18 cellular contexts compared by ENCODE assay signal in the genomic region with DNA sequence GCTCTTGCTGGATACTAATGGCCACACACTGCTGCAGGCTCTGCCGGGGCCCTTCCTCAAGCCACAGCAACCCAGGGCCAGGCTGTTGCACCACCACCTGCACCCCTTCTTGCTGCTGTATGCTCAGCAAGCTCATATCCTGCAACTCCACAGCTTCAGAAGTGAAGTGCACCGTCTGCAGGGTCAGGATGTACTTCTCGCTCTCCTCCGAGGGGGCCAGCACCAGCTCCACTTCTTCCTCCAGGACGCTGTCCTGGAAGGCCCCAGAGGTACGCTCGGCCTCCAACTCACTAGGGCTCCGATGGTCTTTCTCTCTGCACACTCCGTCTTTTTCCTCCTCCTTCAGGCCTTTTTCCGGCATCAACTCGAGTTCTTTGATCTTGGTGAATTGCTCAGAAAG. TPM values are rescaled to one million over a fixed set of nuclear protein-coding genes. Genes with fewer than 3 reads are reported as not detected.
DNase-seq lines count a peak whose midpoint lies in the region; ATAC-seq and TF ChIP-seq lines count a peak whose summit lies in the region.
"Had no signal": no experiment of that assay in that cellular context is flagged by ENCODE, and none has a peak within 500 bp of the region (broad histone marks: within the 10 kb centered on the region; RNA-seq: fewer than 3 reads in every experiment).

No MANE protein-coding gene starts in this region.

- TF ChIP-seq CTCF in H9 (conservative IDR thresholded peaks at IDR 0.05), result no peak
- no peak for TF ChIP-seq CTCF in WERI-Rb-1 (IDR thresholded peaks at IDR 0.05; ENCODE audit: low read depth, low read length)
- no peak for TF ChIP-seq CTCF in nephron (IDR thresholded peaks at IDR 0.05; ENCODE audit: unreplicated experiment in 3 of 3)
- TF ChIP-seq CTCF in progenitor cell of endocrine pancreas (IDR thresholded peaks at IDR 0.05; ENCODE audit: unreplicated experiment), result no peak

- no peaks in the 10 kb centered on the region for H3K79me2 ChIP-seq in H9 (ENCODE audit: insufficient read depth, low read length)

- H4K20me1 ChIP-seq in H9 (ENCODE audit: control insufficient read depth, insufficient read depth, insufficient read length), result no peaks in the 10 kb centered on the region
- H4K20me1 ChIP-seq: BLaER1 had no signal

- H3K27ac Mint-ChIP-seq in CD8-positive, alpha-beta memory T cell, result no peak overlapping the region
- H3K27ac Mint-ChIP-seq in H9 (peak overlapping the region in 1 of 3 experiments; percentile 46; a peak in 1 of 7 replicates), nephron (peak overlapping the region; percentile 2 to 69 (median 11)), progenitor cell of endocrine pancreas (no peak overlapping the region)
- H3K27ac Mint-ChIP-seq: CD14-positive monocyte had no signal

- no peak overlapping the region for H3K4me3 ChIP-seq in CD8-positive, alpha-beta memory T cell (ENCODE audit: low read length)
- H3K4me3 ChIP-seq in WERI-Rb-1 (ENCODE audit: low read depth, low read length), result no peak overlapping the region
- H3K4me3 ChIP-seq: BLaER1 had no signal

- no peaks in the 10 kb centered on the region for H3K27me3 ChIP-seq in CD8-positive, alpha-beta memory T cell (ENCODE audit: insufficient read depth, low read length, poor library complexity, severe bottlenecking)
- H3K27me3 ChIP-seq in H9 (ENCODE audit: insufficient read depth, low read length), result no peaks in the 10 kb centered on the region; the same call in 1 of the 2 replicates
- no peaks in the 10 kb centered on the region for H3K27me3 ChIP-seq in WERI-Rb-1 (ENCODE audit: insufficient read depth, low read depth, severe bottlenecking)
- H3K27me3 ChIP-seq: BLaER1 had no signal

- H2BK120ac ChIP-seq in H9 (ENCODE audit: low read depth, low read length, poor library complexity, severe bottlenecking), result no peak overlapping the region

- no peak overlapping the region for H2BK12ac ChIP-seq in H9 (ENCODE audit: insufficient read length, low read depth, low read length)

- no peaks in the 10 kb centered on the region for H3K9me3 ChIP-seq in CD8-positive, alpha-beta memory T cell (ENCODE audit: low read length)
- no peaks in the 10 kb centered on the region for H3K9me3 ChIP-seq in H9 (ENCODE audit: control insufficient read depth, low read depth, low read length)
- H3K9me3 ChIP-seq in WERI-Rb-1 (ENCODE audit: severe bottlenecking), result peaks cover 2% of the 10 kb centered on the region
- H3K9me3 ChIP-seq: BLaER1 had no signal

- no peak overlapping the region for H2AFZ ChIP-seq in H9 (ENCODE audit: low read length)

- no CpG with 5 or more reads among the region's 11 CpGs for WGBS in H9 (ENCODE audit: extremely low coverage, insufficient read length, low lambda C conversion rate)

- H3K4me1 ChIP-seq in CD8-positive, alpha-beta memory T cell (ENCODE audit: insufficient read depth, low read length), result no peaks in the 10 kb centered on the region
- no peaks in the 10 kb centered on the region; the same call in 1 of the 2 replicates for H3K4me1 ChIP-seq in H9 (ENCODE audit: insufficient read depth, low read length)

- H2BK5ac ChIP-seq in H9 (ENCODE audit: insufficient read length, low read length), result no peak overlapping the region

- H3K4me3 Mint-ChIP-seq in CD8-positive, alpha-beta memory T cell, result no peak overlapping the region
- no peak overlapping the region for H3K4me3 Mint-ChIP-seq in H9
- H3K4me3 Mint-ChIP-seq in nephron, result no peak overlapping the region
- H3K4me3 Mint-ChIP-seq in activated T-cell treated with anti-CD3 and anti-CD28 coated beads, Interleukin-2, amount 50 U/mL, for 4 hours, result no peak overlapping the region
- no peak overlapping the region for H3K4me3 Mint-ChIP-seq in progenitor cell of endocrine pancreas (ENCODE audit: low read depth)
- H3K4me3 Mint-ChIP-seq: CD14-positive monocyte had no signal

- no peak overlapping the region for H2BK20ac ChIP-seq in H9 (ENCODE audit: low read depth, low read length, poor library complexity, severe bottlenecking)

- no peak overlapping the region for H3K56ac ChIP-seq in H9 (ENCODE audit: insufficient read length, low read depth, low read length)

- CTCF ChIA-PET in CD8-positive, alpha-beta memory T cell (lab: Charles Lee), result no interaction called here

- no peak overlapping the region for H3K4ac ChIP-seq in H9 (ENCODE audit: low read depth, low read length)

- H4K8ac ChIP-seq in H9 (replicated peaks; ENCODE audit: insufficient read length, low read depth, low read length), result peak overlapping the region; percentile 4

- no peaks in the 10 kb centered on the region for H3K27me3 Mint-ChIP-seq in CD8-positive, alpha-beta memory T cell
- no peaks in the 10 kb centered on the region; the same call in 1 of the 2 replicates for H3K27me3 Mint-ChIP-seq in H9 (ENCODE audit: low read depth)
- H3K27me3 Mint-ChIP-seq in nephron (ENCODE audit: low read depth), result peaks cover 33% of the 10 kb centered on the region
- H3K27me3 Mint-ChIP-seq in activated T-cell treated with anti-CD3 and anti-CD28 coated beads, Interleukin-2, amount 50 U/mL, for 4 hours (ENCODE audit: low read depth), result no peaks in the 10 kb centered on the region
- H3K27me3 Mint-ChIP-seq in progenitor cell of endocrine pancreas, result peaks cover 27% of the 10 kb centered on the region

- H3K9ac ChIP-seq in H9 (ENCODE audit: extremely low read depth, insufficient read length, low read length), result no peak overlapping the region
- H3K9ac ChIP-seq: BLaER1 had no signal

- H3K14ac ChIP-seq in H9 (ENCODE audit: insufficient read depth, low read length), result 0 out of 2 replicates have a peak overlapping the region, but pooled peaks have one; percentile 11

- peak overlapping the region; percentile 69 for H3K27ac ChIP-seq in CD8-positive, alpha-beta memory T cell (ENCODE audit: low read depth, low read length)
- H3K27ac ChIP-seq in H9 (ENCODE audit: insufficient read length, low read depth, low read length) (no peak overlapping the region), WERI-Rb-1 (peak overlapping the region; percentile 42; the same call in 1 of the 2 replicates)
- H3K27ac ChIP-seq: BLaER1 had no signal

- DNase-seq in CD8-positive, alpha-beta memory T cell, result no peak
- no peak for DNase-seq in H9
- no peak for DNase-seq in WERI-Rb-1
- DNase-seq in activated T-cell treated with anti-CD3 and anti-CD28 coated beads, Interleukin-2, amount 50 U/mL, for 4 hours, result no peak
- DNase-seq in progenitor cell of endocrine pancreas (ENCODE audit: low spot score, unreplicated experiment), result no peak
- no peak for DNase-seq in superior temporal gyrus (ENCODE audit: extremely low spot score)
- DNase-seq: 8988T; Calu3; CD4-positive, alpha-beta memory T cell; DMS79 treated with DMSO at 0.1 percent for 48 hours; GF-D8 had no signal

- H4K91ac ChIP-seq in H9 (ENCODE audit: insufficient read length, low read depth, low read length), result no peak overlapping the region

- POLR2A ChIA-PET in CD8-positive, alpha-beta memory T cell (lab: Charles Lee), result no interaction called here

- no peak overlapping the region for H2BK15ac ChIP-seq in H9 (ENCODE audit: low read depth, low read length)

- no peak overlapping the region for H3T11ph ChIP-seq in H9 (ENCODE audit: low read length)

- no peaks in the 10 kb centered on the region for H3K79me1 ChIP-seq in H9 (ENCODE audit: insufficient read depth, low read depth, low read length, poor library complexity, severe bottlenecking)

- peaks cover 6 to 9% (median 8%) of the 10 kb centered on the region in 3 donors for H3K4me1 Mint-ChIP-seq in CD8-positive, alpha-beta memory T cell
- H3K4me1 Mint-ChIP-seq in H9 (peaks cover 24 to 27% of the 10 kb centered on the region in 2 experiments), nephron (peaks cover 18% of the 10 kb centered on the region), progenitor cell of endocrine pancreas (ENCODE audit: low read depth) (peaks cover 6% of the 10 kb centered on the region)
- peaks cover 9% of the 10 kb centered on the region for H3K4me1 Mint-ChIP-seq in activated T-cell treated with anti-CD3 and anti-CD28 coated beads, Interleukin-2, amount 50 U/mL, for 4 hours (ENCODE audit: low read depth)
- H3K4me1 Mint-ChIP-seq: CD14-positive monocyte had no signal

- H3K23ac ChIP-seq in H9 (ENCODE audit: insufficient read length, low read depth, low read length), result no peak overlapping the region

- ATAC-seq in activated T-cell treated with anti-CD3 and anti-CD28 coated beads, Interleukin-2, amount 50 U/mL, for 4 hours, result no peak
- ATAC-seq in GM18498 (IDR thresholded peaks at IDR 0.05; ENCODE audit: unreplicated experiment), result no peak
- ATAC-seq: HCT116 had no signal

- H2AK5ac ChIP-seq in H9 (ENCODE audit: insufficient read length, low read length), result no peak overlapping the region

- no peak overlapping the region for H4K5ac ChIP-seq in H9 (ENCODE audit: insufficient read length, low read depth, low read length)

- no peak overlapping the region for H3K4me2 ChIP-seq in H9 (ENCODE audit: insufficient read depth, insufficient read length, low read length)
- H3K4me2 ChIP-seq: BLaER1 had no signal

- H3K36me3 ChIP-seq in CD8-positive, alpha-beta memory T cell (ENCODE audit: insufficient read depth, low read length), result no peaks in the 10 kb centered on the region
- H3K36me3 ChIP-seq in WERI-Rb-1, result no peaks in the 10 kb centered on the region
- H3K36me3 ChIP-seq: BLaER1 had no signal

- no peaks in the 10 kb centered on the region for H3K9me3 Mint-ChIP-seq in CD8-positive, alpha-beta memory T cell
- no peaks in the 10 kb centered on the region for H3K9me3 Mint-ChIP-seq in H9
- H3K9me3 Mint-ChIP-seq in nephron, result no peaks in the 10 kb centered on the region
- H3K9me3 Mint-ChIP-seq in activated T-cell treated with anti-CD3 and anti-CD28 coated beads, Interleukin-2, amount 50 U/mL, for 4 hours, result no peaks in the 10 kb centered on the region
- no peaks in the 10 kb centered on the region for H3K9me3 Mint-ChIP-seq in progenitor cell of endocrine pancreas (ENCODE audit: low read depth)
- H3K9me3 Mint-ChIP-seq: CD14-positive monocyte had no signal

- no peaks in the 10 kb centered on the region for H3K36me3 Mint-ChIP-seq in CD8-positive, alpha-beta memory T cell
- H3K36me3 Mint-ChIP-seq in H9 (ENCODE audit: insufficient read depth in 1 of 3, low read depth in 3 of 3) (no peaks in the 10 kb centered on the region), nephron (ENCODE audit: low read depth) (no peaks in the 10 kb centered on the region), progenitor cell of endocrine pancreas (ENCODE audit: insufficient read depth) (no peaks in the 10 kb centered on the region)
- H3K36me3 Mint-ChIP-seq in activated T-cell treated with anti-CD3 and anti-CD28 coated beads, Interleukin-2, amount 50 U/mL, for 4 hours (ENCODE audit: insufficient read depth), result no peaks in the 10 kb centered on the region
- H3K36me3 Mint-ChIP-seq: CD14-positive monocyte; CD4-positive, alpha-beta memory T cell had no signal

- peak overlapping the region; percentile 11 for H3K18ac ChIP-seq in H9 (ENCODE audit: insufficient read length, low read depth, low read length)

- H3K23me2 ChIP-seq in H9 (ENCODE audit: insufficient read length, low read depth, low read length, poor library complexity, severe bottlenecking), result no peaks in the 10 kb centered on the region

RNA-seq across cellular contexts. Expression of gene CTCFL, which starts 1.2 kb away (rescaled TPM):
- not detected for total RNA-seq in CD8-positive, alpha-beta memory T cell
- not detected for polyA plus RNA-seq in CD8-positive, alpha-beta memory T cell
- total RNA-seq in H9 (2021) (0.79 and 0.90 TPM in 2 replicates), progenitor cell of endocrine pancreas (not detected in 2 replicates)
- total RNA-seq in activated T-cell treated with anti-CD3 and anti-CD28 coated beads, Interleukin-2, amount 50 U/mL, for 4 hours, result under 1 TPM; 0.11 to 0.27 (median 0.15) TPM
- total RNA-seq: Calu3; CD4-positive, alpha-beta memory T cell had no signal
- polyA plus RNA-seq: AG04450; CD14-positive monocyte; CD4-positive, alpha-beta memory T cell had no signal

RNA-seq across cellular contexts. Expression of gene PCK1, which starts 37.1 kb away (rescaled TPM):
- total RNA-seq in CD8-positive, alpha-beta memory T cell, result not detected
- polyA plus RNA-seq in CD8-positive, alpha-beta memory T cell, result not detected
- total RNA-seq in H9 (2021) (not detected in 2 replicates), progenitor cell of endocrine pancreas (not detected in 2 replicates)
- under 1 TPM; 0.21 to 0.68 (median 0.22) TPM for total RNA-seq in activated T-cell treated with anti-CD3 and anti-CD28 coated beads, Interleukin-2, amount 50 U/mL, for 4 hours
- total RNA-seq: A673; CD4-positive, alpha-beta memory T cell had no signal
- polyA plus RNA-seq: AG04450; CD14-positive monocyte; CD4-positive, alpha-beta memory T cell had no signal

Comparison
In these comparisons a context has a peak if more than half of its experiments do, and no peak if none do; other contexts are left out.
1. H3K27ac Mint-ChIP-seq: peak in nephron (3 of 3); none in CD8-positive, alpha-beta memory T cell (0 of 8) and progenitor cell of endocrine pancreas (single experiment).